1 cellular context compared by ENCODE assay signal in genomic region chr9:33297455-33297854, GRCh38.
A peak's percentile ranks its signal among the peaks of the same experiment; 100 is the strongest.
TF ChIP-seq lines count a peak whose summit lies in the region.

No MANE protein-coding gene starts in this region.

TF ChIP-seq in K562, 482 proteins besides CTCF, POLR2A, EP300 and RAD21:
- TF ChIP-seq ATF7 (IDR thresholded peaks at IDR 0.05) (0 out of 2 replicates have a peak, but pooled peaks have one; percentile 10), ZNF263 (CRISPR knock-in tag; IDR thresholded peaks at IDR 0.05; ENCODE audit: borderline replicate concordance) (no peak), MNT (conservative IDR thresholded peaks at IDR 0.05) (peak in 1 of 2 experiments; percentile 46; a peak in 1 of 4 replicates), L3MBTL2 (IDR thresholded peaks at IDR 0.05) (peak; percentile 56; the same call in 1 of the 2 replicates), FOXK2 (conservative IDR thresholded peaks at IDR 0.05 in 1 of 2, IDR thresholded peaks at IDR 0.05 in 1 of 2; ENCODE audit: low read depth in 2 of 2) (peak; percentile 70 to 82; a peak in 2 of 4 replicates), FOXJ2 (tag; IDR thresholded peaks at IDR 0.05) (peak; percentile 59; the same call in 1 of the 2 replicates), SRF (CRISPR knock-in tag; IDR thresholded peaks at IDR 0.05) (peak in 1 of 2 experiments; percentile 62; a peak in 1 of 4 replicates), SPI1 (IDR thresholded peaks at IDR 0.05; ENCODE audit: borderline replicate concordance, low read depth, low read length) (peak; percentile 80), NFIC (IDR thresholded peaks at IDR 0.05) (peak; percentile 81), ZBTB5 (IDR thresholded peaks at IDR 0.05) (no peak), ZNF311 (CRISPR knock-in tag; IDR thresholded peaks at IDR 0.05) (no peak), USF1 (CRISPR knock-in tag; IDR thresholded peaks at IDR 0.05) (peak; percentile 19; the same call in 1 of the 2 replicates)
